1 cellular context compared by ENCODE assay signal in genomic region chr2:181861379-181861778, GRCh38.
TF ChIP-seq lines count a peak whose summit lies in the region.

No MANE protein-coding gene starts in this region.

TF ChIP-seq in HCT116, 20 proteins besides CTCF, POLR2A, EP300 and RAD21 (continued from another document):
- TF ChIP-seq MAX (IDR thresholded peaks at IDR 0.05) (no peak), JUND (IDR thresholded peaks at IDR 0.05) (no peak), FOSL1 (IDR thresholded peaks at IDR 0.05; ENCODE audit: low read depth) (no peak), CBX3 (IDR thresholded peaks at IDR 0.05; ENCODE audit: low read depth) (no peak), CEBPB (IDR thresholded peaks at IDR 0.05; ENCODE audit: low read depth) (no peak)
TF ChIP-seq in HCT116: peak in this region for 0.
